8 cellular contexts compared by ENCODE assay signal in the genomic region with DNA sequence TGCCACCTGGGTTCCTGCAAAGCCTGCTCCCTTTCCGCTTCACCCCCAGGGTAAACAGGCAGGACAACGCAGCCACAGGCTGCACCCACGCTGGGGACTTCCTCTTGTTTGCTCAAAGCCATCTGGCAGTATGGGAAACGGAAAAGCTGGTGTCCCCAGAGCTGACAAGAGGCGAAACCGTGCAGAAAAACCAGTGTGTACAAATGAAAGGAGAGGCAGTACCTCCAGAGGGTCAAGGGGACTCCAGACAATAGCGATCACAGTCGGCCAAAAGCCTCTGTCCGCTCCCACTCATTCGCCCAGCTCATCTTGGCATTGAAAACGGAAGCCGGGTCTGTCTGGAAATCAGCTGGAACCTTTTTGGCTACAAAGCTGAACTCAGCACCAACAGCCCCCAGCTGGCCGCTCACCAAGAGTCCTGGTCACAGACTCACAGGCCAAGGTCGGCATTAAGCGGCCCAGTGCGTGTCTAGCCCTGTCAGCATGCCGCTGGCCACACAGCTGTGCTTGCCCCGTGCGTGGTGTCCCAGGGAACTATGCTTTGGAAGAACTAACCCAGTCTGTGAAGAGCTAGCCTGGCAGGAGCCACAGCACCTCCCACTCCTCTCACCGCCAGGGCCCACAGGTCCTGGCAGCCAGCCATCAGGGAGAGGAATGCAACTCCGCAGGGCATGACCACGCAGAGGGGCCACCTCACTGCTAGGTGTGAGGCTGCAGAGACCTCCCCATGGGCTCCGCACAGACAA. TPM values are rescaled to one million over a fixed set of nuclear protein-coding genes. Genes with fewer than 3 reads are reported as not detected.
A peak's percentile ranks its signal among the peaks of the same experiment; 100 is the strongest.
DNase-seq lines count a peak whose midpoint lies in the region; ATAC-seq and TF ChIP-seq lines count a peak whose summit lies in the region.

No MANE protein-coding gene starts in this region.

- peak overlapping the region; percentile 82 to 90 (median 86) for H3K27ac ChIP-seq in upper lobe of left lung

- DNase-seq in GM04504 (ENCODE audit: low read depth): peak; percentile 87
- peak; percentile 41 for DNase-seq in NCI-H2196 (lab: John Stamatoyannopoulos, UW; ENCODE audit: unreplicated experiment)
- DNase-seq in choroid plexus epithelial cell (ENCODE audit: low read depth): peak; percentile 69
- DNase-seq in medulla oblongata (ENCODE audit: extremely low spot score): peak; percentile 62
- peak; percentile 70 to 82 for DNase-seq in upper lobe of left lung
- DNase-seq in immature natural killer cell: no peak
- DNase-seq in activated T-cell treated with anti-CD3 and anti-CD28 coated beads, Interleukin-2, amount 50 U/mL, for 1 hour: no peak

- WGBS in upper lobe of left lung, 2 donors: 7 to 18% methylated on average over 9 to 21 of the region's 23 CpGs

- H3K36me3 Mint-ChIP-seq in immature natural killer cell: no peaks in the 10 kb centered on the region

- H3K27me3 Mint-ChIP-seq in immature natural killer cell (ENCODE audit: low read depth in 3 of 3): peaks cover 0 to 12% (median 1%) of the 10 kb centered on the region in 3 donors

- H3K27ac Mint-ChIP-seq in immature natural killer cell: peak overlapping the region in 1 of 6 donors; percentile 7

- H3K4me1 Mint-ChIP-seq in immature natural killer cell: peaks cover 0 to 2% of the 10 kb centered on the region in 2 donors

- H3K36me3 ChIP-seq in upper lobe of left lung: no peaks in the 10 kb centered on the region

- peak; percentile 14 for TF ChIP-seq CTCF in choroid plexus epithelial cell (conservative IDR thresholded peaks at IDR 0.05; ENCODE audit: low read depth, low read length)
- peak in 1 of 6 experiments; percentile 40 for TF ChIP-seq CTCF in upper lobe of left lung (IDR thresholded peaks at IDR 0.05)

- no peaks in the 10 kb centered on the region for H3K27me3 ChIP-seq in upper lobe of left lung

- ATAC-seq in upper lobe of left lung (ENCODE audit: low FRiP score in 2 of 2) (peak; percentile 57 to 78), GM18907 (IDR thresholded peaks at IDR 0.05; ENCODE audit: unreplicated experiment) (no peak)

- H3K4me3 ChIP-seq in choroid plexus epithelial cell (ENCODE audit: low read depth, low read length): no peak overlapping the region
- peak overlapping the region in 2 of 4 donors; percentile 25 to 27 for H3K4me3 ChIP-seq in upper lobe of left lung

- peak in 1 of 4 donors; percentile 28 for TF ChIP-seq EP300 in upper lobe of left lung (IDR thresholded peaks at IDR 0.05)

- TF ChIP-seq POLR2A in upper lobe of left lung (IDR thresholded peaks at IDR 0.05): peak in 1 of 4 donors; percentile 53

- H3K9me3 ChIP-seq in upper lobe of left lung: no peaks in the 10 kb centered on the region

- no peaks in the 10 kb centered on the region for H3K9me3 Mint-ChIP-seq in immature natural killer cell

- H3K4me1 ChIP-seq in upper lobe of left lung: peaks cover 77 to 85% (median 83%) of the 10 kb centered on the region in 4 donors

- peak overlapping the region in 1 of 5 donors; percentile 59 for H3K4me3 Mint-ChIP-seq in immature natural killer cell

RNA-seq across cellular contexts. Expression of a gene that starts 10.4 kb away (rescaled TPM):
- 100 to 1,000 TPM in 5 of 6 donors, 10 to 100 TPM in 1; 90.6 to 266 (median 143) TPM for total RNA-seq in upper lobe of left lung
- polyA plus RNA-seq in immature natural killer cell: under 1 TPM in 1 of 3 donors, not detected in 2; 0.19 TPM

Comparison
In these comparisons a context has a peak if more than half of its experiments do, and no peak if none do; other contexts are left out.
1. DNase-seq: peak in GM04504 (single experiment), NCI-H2196 (single experiment), choroid plexus epithelial cell (single experiment), medulla oblongata (single experiment) and upper lobe of left lung (2 of 2); none in immature natural killer cell (0 of 3) and activated T-cell treated with anti-CD3 and anti-CD28 coated beads, Interleukin-2, amount 50 U/mL, for 1 hour (single experiment).